7 cellular contexts compared by ENCODE assay signal in the genomic region with DNA sequence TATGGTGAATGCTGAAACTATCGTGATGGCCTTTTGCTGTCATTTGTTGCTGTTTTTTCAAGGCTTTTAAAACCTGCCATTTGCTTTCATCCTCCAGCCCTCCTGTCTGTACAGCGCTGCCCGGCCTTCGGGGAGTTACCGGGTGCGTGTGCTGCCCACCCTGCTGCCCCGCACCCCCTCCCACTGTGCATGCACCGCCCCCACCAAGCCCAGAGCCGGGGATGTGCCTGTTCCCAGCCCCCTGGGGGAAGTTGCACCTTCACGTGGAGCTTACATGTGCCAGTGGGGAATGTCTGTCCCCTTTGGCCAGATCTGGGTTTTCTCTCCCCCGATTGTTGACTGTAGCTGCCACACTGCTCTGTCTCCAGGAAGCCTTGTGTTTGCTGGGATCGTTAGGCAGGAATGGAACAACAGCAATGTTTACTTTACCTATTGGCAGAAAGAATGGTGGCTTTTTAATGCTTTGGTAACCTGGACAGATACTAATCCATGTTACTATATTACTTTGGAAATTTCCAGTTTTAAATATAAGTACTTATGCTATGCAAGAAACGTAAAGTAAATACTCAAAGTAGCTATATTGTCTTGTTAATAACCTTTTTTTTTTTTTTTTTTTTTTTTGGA.
DNase-seq lines count a peak whose midpoint lies in the region; ATAC-seq and TF ChIP-seq lines count a peak whose summit lies in the region.

No MANE protein-coding gene starts in this region.

- CTCF ChIA-PET in SK-N-SH (lab: Yijun Ruan, JAX): interaction anchor here (0.7 to 8.4 kb wide), 7 partner anchors 10 to 221 kb away, joined by 3 to 94 read pairs (median 5); no protein-coding TSS in a partner anchor

- H3K27me3 Mint-ChIP-seq in immature natural killer cell (ENCODE audit: low read depth in 3 of 3): peaks cover 0 to 7% (median 6%) of the 10 kb centered on the region in 3 donors
- H3K27me3 Mint-ChIP-seq in stimulated activated memory B cell treated with anti-CD40 and anti-IgM and Interleukin-4, amounts not matched to agents 10 μg/mL and 1 μg/mL and 100 μg/mL, for 72 hours: no peaks in the 10 kb centered on the region

- peaks cover 37 to 38% of the 10 kb centered on the region in 2 experiments for H3K36me3 ChIP-seq in SK-N-SH (replicated peaks in 1 of 2; ENCODE audit: control insufficient read depth in 1 of 2, insufficient read depth in 2 of 2, low read length in 1 of 2)
- H3K36me3 ChIP-seq in skeletal muscle satellite cell (ENCODE audit: insufficient read depth, low read length): peaks cover 40% of the 10 kb centered on the region

- peak overlapping the region in 1 of 5 donors; percentile 77 for H3K4me3 Mint-ChIP-seq in immature natural killer cell
- H3K4me3 Mint-ChIP-seq in stimulated activated memory B cell treated with anti-CD40 and anti-IgM and Interleukin-4, amounts not matched to agents 10 μg/mL and 1 μg/mL and 100 μg/mL, for 72 hours: no peak overlapping the region

- H3K4me3 ChIP-seq in SK-N-SH (ENCODE audit: low read depth in 2 of 2, low read length in 1 of 2): no peak overlapping the region
- no peak overlapping the region for H3K4me3 ChIP-seq in skeletal muscle satellite cell (ENCODE audit: low read length)

- TF ChIP-seq RAD21 in SK-N-SH (IDR thresholded peaks at IDR 0.05; ENCODE audit: low read length): peak; percentile 20

- H3F3A ChIP-seq in SK-N-SH (replicated peaks; ENCODE audit: insufficient read depth): peaks cover 7% of the 10 kb centered on the region

- H3K9me2 ChIP-seq in SK-N-SH: no peaks in the 10 kb centered on the region

- peaks cover 0 to 7% (median 3%) of the 10 kb centered on the region in 3 donors for H3K36me3 Mint-ChIP-seq in immature natural killer cell
- H3K36me3 Mint-ChIP-seq in stimulated activated memory B cell treated with anti-CD40 and anti-IgM and Interleukin-4, amounts not matched to agents 10 μg/mL and 1 μg/mL and 100 μg/mL, for 72 hours: peaks cover 39% of the 10 kb centered on the region

- H3K9me3 Mint-ChIP-seq in immature natural killer cell: no peaks in the 10 kb centered on the region
- H3K9me3 Mint-ChIP-seq in stimulated activated memory B cell treated with anti-CD40 and anti-IgM and Interleukin-4, amounts not matched to agents 10 μg/mL and 1 μg/mL and 100 μg/mL, for 72 hours: no peaks in the 10 kb centered on the region

- WGBS in SK-N-SH (ENCODE audit: low lambda C conversion rate): 58% methylated on average over 13 of the region's 13 CpGs

- H3K4me1 Mint-ChIP-seq in immature natural killer cell: peaks cover 61 to 83% of the 10 kb centered on the region in 2 donors
- peaks cover 45% of the 10 kb centered on the region for H3K4me1 Mint-ChIP-seq in stimulated activated memory B cell treated with anti-CD40 and anti-IgM and Interleukin-4, amounts not matched to agents 10 μg/mL and 1 μg/mL and 100 μg/mL, for 72 hours

- H3K4me2 ChIP-seq in SK-N-SH (no peak overlapping the region), skeletal muscle satellite cell (ENCODE audit: low read length) (peak overlapping the region; percentile 41)

- H3K9me3 ChIP-seq in SK-N-SH (no peaks in the 10 kb centered on the region), skeletal muscle satellite cell (replicated peaks; ENCODE audit: low read length) (no peaks in the 10 kb centered on the region)

- H3K27ac ChIP-seq in SK-N-SH (ENCODE audit: low read depth in 2 of 2, low read length in 1 of 2): peak overlapping the region in 1 of 2 experiments; percentile 77; a peak in 3 of 4 replicates

- H4K20me1 ChIP-seq in SK-N-SH (ENCODE audit: insufficient read depth): peaks cover 32% of the 10 kb centered on the region

- POLR2A ChIA-PET in SK-N-SH (lab: Yijun Ruan, JAX): no interaction called here

- no peaks in the 10 kb centered on the region for H3K27me3 ChIP-seq in SK-N-SH (ENCODE audit: insufficient read depth)
- no peaks in the 10 kb centered on the region for H3K27me3 ChIP-seq in skeletal muscle satellite cell (ENCODE audit: control insufficient read depth, insufficient read depth, low read length)

- H2AFZ ChIP-seq in SK-N-SH (ENCODE audit: low read depth): no peak overlapping the region

- no peak overlapping the region for H3K9ac ChIP-seq in SK-N-SH
- H3K9ac ChIP-seq in skeletal muscle satellite cell (ENCODE audit: low read depth, low read length): no peak overlapping the region

- TF ChIP-seq CTCF in SK-N-SH (IDR thresholded peaks at IDR 0.05): no peak

- peaks cover 98% of the 10 kb centered on the region for H3K79me2 ChIP-seq in SK-N-SH (ENCODE audit: insufficient read depth)

- H3K4me1 ChIP-seq in SK-N-SH (ENCODE audit: control insufficient read depth in 1 of 2, insufficient read depth in 2 of 2, low read depth in 1 of 2, low read length in 1 of 2) (peaks cover 18 to 34% of the 10 kb centered on the region in 2 experiments; a peak in 3 of 4 replicates), skeletal muscle satellite cell (ENCODE audit: control insufficient read depth, insufficient read depth, low read length) (peaks cover 32% of the 10 kb centered on the region)

- peak in 1 of 2 experiments; percentile 83; a peak in 2 of 4 replicates for TF ChIP-seq EP300 in SK-N-SH (IDR thresholded peaks at IDR 0.05; ENCODE audit: borderline replicate concordance in 1 of 2, low read depth in 1 of 2, low read length in 1 of 2)

- H3K27ac Mint-ChIP-seq in immature natural killer cell: peak overlapping the region; percentile 61 to 89 (median 83)
- H3K27ac Mint-ChIP-seq in stimulated activated memory B cell treated with anti-CD40 and anti-IgM and Interleukin-4, amounts not matched to agents 10 μg/mL and 1 μg/mL and 100 μg/mL, for 72 hours: no peak overlapping the region

- DNase-seq in HuH-7 (ENCODE audit: low spot score): peak; percentile 68
- peak; percentile 86 for DNase-seq in SK-N-SH
- DNase-seq in immature natural killer cell: no peak
- no peak for DNase-seq in NCI-H446 treated with DMSO at 0.1 percent for 48 hours (lab: John Stamatoyannopoulos, UW)

- no peak for ATAC-seq in stimulated activated memory B cell treated with anti-CD40 and anti-IgM and Interleukin-4, amounts not matched to agents 10 μg/mL and 1 μg/mL and 100 μg/mL, for 72 hours
- no peak for ATAC-seq in HG03196 (IDR thresholded peaks at IDR 0.05; ENCODE audit: unreplicated experiment)

TF ChIP-seq in SK-N-SH, 30 proteins besides CTCF, POLR2A, EP300 and RAD21:
- TF ChIP-seq CHD2 (IDR thresholded peaks at IDR 0.05; ENCODE audit: low read length, partially characterized antibody): peak; percentile 75
- TF ChIP-seq TAF1 (IDR thresholded peaks at IDR 0.05; ENCODE audit: borderline replicate concordance, low read depth, low read length): no peak
- no peak for TF ChIP-seq YY1 (IDR thresholded peaks at IDR 0.05; ENCODE audit: low read depth)
- peak; percentile 16; the same call in 1 of the 2 replicates for TF ChIP-seq RCOR1 (IDR thresholded peaks at IDR 0.05; ENCODE audit: low read length)
- TF ChIP-seq, protein P1, sequence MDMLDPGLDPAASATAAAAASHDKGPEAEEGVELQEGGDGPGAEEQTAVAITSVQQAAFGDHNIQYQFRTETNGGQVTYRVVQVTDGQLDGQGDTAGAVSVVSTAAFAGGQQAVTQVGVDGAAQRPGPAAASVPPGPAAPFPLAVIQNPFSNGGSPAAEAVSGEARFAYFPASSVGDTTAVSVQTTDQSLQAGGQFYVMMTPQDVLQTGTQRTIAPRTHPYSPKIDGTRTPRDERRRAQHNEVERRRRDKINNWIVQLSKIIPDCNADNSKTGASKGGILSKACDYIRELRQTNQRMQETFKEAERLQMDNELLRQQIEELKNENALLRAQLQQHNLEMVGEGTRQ (IDR thresholded peaks at IDR 0.05; ENCODE audit: borderline replicate concordance, low read depth, low read length): no peak
- TF ChIP-seq NFIC (IDR thresholded peaks at IDR 0.05; ENCODE audit: borderline replicate concordance): no peak
- TF ChIP-seq MXI1 (IDR thresholded peaks at IDR 0.05; ENCODE audit: low read depth, low read length): peak; percentile 75; the same call in 1 of the 2 replicates
- TF ChIP-seq, protein P2, sequence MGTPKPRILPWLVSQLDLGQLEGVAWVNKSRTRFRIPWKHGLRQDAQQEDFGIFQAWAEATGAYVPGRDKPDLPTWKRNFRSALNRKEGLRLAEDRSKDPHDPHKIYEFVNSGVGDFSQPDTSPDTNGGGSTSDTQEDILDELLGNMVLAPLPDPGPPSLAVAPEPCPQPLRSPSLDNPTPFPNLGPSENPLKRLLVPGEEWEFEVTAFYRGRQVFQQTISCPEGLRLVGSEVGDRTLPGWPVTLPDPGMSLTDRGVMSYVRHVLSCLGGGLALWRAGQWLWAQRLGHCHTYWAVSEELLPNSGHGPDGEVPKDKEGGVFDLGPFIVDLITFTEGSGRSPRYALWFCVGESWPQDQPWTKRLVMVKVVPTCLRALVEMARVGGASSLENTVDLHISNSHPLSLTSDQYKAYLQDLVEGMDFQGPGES (IDR thresholded peaks at IDR 0.05; ENCODE audit: low read depth, low read length): no peak
- TF ChIP-seq FOXJ3 (CRISPR knock-in tag; IDR thresholded peaks at IDR 0.05): peak; percentile 62; the same call in 1 of the 2 replicates
- TF ChIP-seq RXRA (IDR thresholded peaks at IDR 0.05; ENCODE audit: borderline replicate concordance, low read depth): no peak

Comparison
In these comparisons a context has a peak if more than half of its experiments do, and no peak if none do; other contexts are left out.
1. DNase-seq: peak in HuH-7 (single experiment) and SK-N-SH (single experiment); none in immature natural killer cell (0 of 3) and NCI-H446 treated with DMSO at 0.1 percent for 48 hours (single experiment).